Comparison of ENCODE assay signal across 20 cellular contexts in the genomic region with DNA sequence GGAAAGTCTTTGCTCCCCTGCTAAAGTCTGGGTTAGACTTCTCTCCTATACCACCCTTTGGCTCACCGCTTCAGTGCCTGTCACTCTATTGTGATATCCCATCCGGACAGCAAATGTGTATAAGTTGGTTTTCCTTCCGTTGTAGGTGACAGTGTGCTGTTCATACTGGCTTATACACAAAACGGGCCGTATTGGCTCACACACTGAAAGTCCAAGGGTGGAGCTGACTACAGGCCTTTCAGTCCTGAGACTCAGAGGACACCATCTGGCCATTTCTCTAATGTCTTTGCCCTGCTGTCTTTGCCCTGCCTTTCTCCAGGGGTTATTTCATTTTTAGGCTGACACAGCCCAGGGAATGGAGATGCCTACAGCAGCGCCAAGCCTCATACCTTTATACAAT.
A peak's percentile ranks its signal among the peaks of the same experiment; 100 is the strongest.
DNase-seq lines count a peak whose midpoint lies in the region; ATAC-seq, FAIRE-seq and TF ChIP-seq lines count a peak whose summit lies in the region.
"Had no signal": no experiment of that assay in that cellular context is flagged by ENCODE, and none has a peak within 500 bp of the region (broad histone marks: within the 10 kb centered on the region; RNA-seq: fewer than 3 reads in every experiment).

No MANE protein-coding gene starts in this region.

- H3K27ac Mint-ChIP-seq in GM23338 (no peak overlapping the region), WTC11 (peak overlapping the region; percentile 92), endodermal cell (no peak overlapping the region)
- H3K27ac Mint-ChIP-seq: CD4-positive, alpha-beta memory T cell had no signal

- 0 out of 2 replicates have a peak, but pooled peaks cover 3% of the 10 kb centered on the region for H3F3A ChIP-seq in GM23338 (replicated peaks; ENCODE audit: low read depth)

- H3K9me3 ChIP-seq in endodermal cell (ENCODE audit: control insufficient read depth, low read length): no peaks in the 10 kb centered on the region
- H3K9me3 ChIP-seq: SK-N-SH had no signal

- ATAC-seq in GM23338 (peak; percentile 13; the same call in 1 of the 3 replicates), WTC11 (no peak)

- TF ChIP-seq CTCF in GM23338 (conservative IDR thresholded peaks at IDR 0.05; ENCODE audit: low read depth in 2 of 2): 0 out of 4 replicates have a peak, but pooled peaks of 1 of the 2 experiments have one; percentile 10
- TF ChIP-seq CTCF in WTC11 (IDR thresholded peaks at IDR 0.05): no peak
- no peak for TF ChIP-seq CTCF in endodermal cell (conservative IDR thresholded peaks at IDR 0.05)

- no peaks in the 10 kb centered on the region for H3K27me3 ChIP-seq in GM23338 (ENCODE audit: insufficient read depth)
- no peaks in the 10 kb centered on the region for H3K27me3 ChIP-seq in layer of hippocampus (ENCODE audit: control insufficient read depth, insufficient read depth, low read length)
- H3K27me3 ChIP-seq in endodermal cell (ENCODE audit: control insufficient read depth, insufficient read depth, low read length, poor library complexity, severe bottlenecking): no peaks in the 10 kb centered on the region
- H3K27me3 ChIP-seq: BLaER1 had no signal

- no peak for FAIRE-seq in frontal cortex (lab: Jason Lieb, UNC)

- no peak overlapping the region for H3K27ac ChIP-seq in GM23338 (ENCODE audit: low read depth)
- peak overlapping the region; percentile 49 for H3K27ac ChIP-seq in layer of hippocampus (ENCODE audit: low read depth, low read length)
- H3K27ac ChIP-seq in endodermal cell (ENCODE audit: low read depth, low read length): no peak overlapping the region
- H3K27ac ChIP-seq: BLaER1 had no signal

- H3K4me3 Mint-ChIP-seq in GM23338: no peak overlapping the region
- no peak overlapping the region for H3K4me3 Mint-ChIP-seq in WTC11
- H3K4me3 Mint-ChIP-seq in endodermal cell: no peak overlapping the region
- H3K4me3 Mint-ChIP-seq: CD4-positive, alpha-beta memory T cell had no signal

- POLR2A ChIA-PET in WTC11 (lab: Charles Lee): no interaction called here

- H3K4me1 Mint-ChIP-seq in GM23338 (peaks cover 25% of the 10 kb centered on the region), WTC11 (peaks cover 29% of the 10 kb centered on the region), endodermal cell (peaks cover 4% of the 10 kb centered on the region)
- H3K4me1 Mint-ChIP-seq: CD4-positive, alpha-beta memory T cell had no signal

- no peaks in the 10 kb centered on the region for H4K20me1 ChIP-seq in GM23338 (replicated peaks; ENCODE audit: insufficient read depth)
- H4K20me1 ChIP-seq: BLaER1 had no signal

- no peaks in the 10 kb centered on the region; the same call in 1 of the 2 replicates for H3K9me2 ChIP-seq in GM23338 (ENCODE audit: insufficient read depth)
- H3K9me2 ChIP-seq: SK-N-SH had no signal

- H3K4me3 ChIP-seq in GM23338: no peak overlapping the region
- H3K4me3 ChIP-seq in endodermal cell (ENCODE audit: low read length): no peak overlapping the region
- H3K4me3 ChIP-seq: BLaER1 had no signal

- 90 to 97% methylated on average over 6 of the region's 6 CpGs for WGBS in endodermal cell (ENCODE audit: insufficient coverage in 1 of 2, insufficient read length in 1 of 2), 2 experiments

- no peak for DNase-seq in GM23338 (ENCODE audit: low spot score)
- DNase-seq in WTC11 (ENCODE audit: low spot score): no peak
- peak; percentile 24 for DNase-seq in pons (ENCODE audit: low spot score)
- DNase-seq in endodermal cell: no peak
- DNase-seq in midbrain (lab: John Stamatoyannopoulos, UW): no peak
- DNase-seq in frontal cortex (ENCODE audit: low spot score in 2 of 2): no peak
- DNase-seq: Calu3; CD4-positive, alpha-beta memory T cell; DMS79 treated with DMSO at 0.1 percent for 48 hours; HCEC 1CT; Karpas-422; NCI-H1048; NCI-H1436; NCI-H2029; NCI-H446; NCI-H69; SHP77; SK-N-SH had no signal

- H3K36me3 ChIP-seq in GM23338 (ENCODE audit: insufficient read depth) (no peaks in the 10 kb centered on the region), endodermal cell (ENCODE audit: control insufficient read depth, insufficient read depth, low read length) (no peaks in the 10 kb centered on the region)
- H3K36me3 ChIP-seq: BLaER1 had no signal

- peak overlapping the region; percentile 45; the same call in 1 of the 2 replicates for H2AFZ ChIP-seq in GM23338

- H3K9me3 Mint-ChIP-seq in GM23338 (peaks cover 14% of the 10 kb centered on the region), WTC11 (peaks cover 36% of the 10 kb centered on the region), endodermal cell (peaks cover 15% of the 10 kb centered on the region)

- H3K27me3 Mint-ChIP-seq in GM23338 (ENCODE audit: insufficient read depth, low read depth, poor library complexity): peaks cover 3% of the 10 kb centered on the region
- no peaks in the 10 kb centered on the region for H3K27me3 Mint-ChIP-seq in WTC11 (ENCODE audit: low read depth)
- peaks cover 1% of the 10 kb centered on the region for H3K27me3 Mint-ChIP-seq in endodermal cell (ENCODE audit: insufficient read depth)

- H3K36me3 Mint-ChIP-seq in GM23338 (ENCODE audit: low read depth): peaks cover 16% of the 10 kb centered on the region; the same call in 2 of the 3 replicates
- H3K36me3 Mint-ChIP-seq in WTC11: peaks cover 28% of the 10 kb centered on the region
- H3K36me3 Mint-ChIP-seq in endodermal cell (ENCODE audit: low read depth): peaks cover 2% of the 10 kb centered on the region
- H3K36me3 Mint-ChIP-seq: CD4-positive, alpha-beta memory T cell had no signal

- H3K4me2 ChIP-seq in GM23338: no peak overlapping the region
- H3K4me2 ChIP-seq: BLaER1, SK-N-SH had no signal

- H3K9ac ChIP-seq in endodermal cell (ENCODE audit: extremely low read depth, low read length, poor library complexity, severe bottlenecking): no peak overlapping the region
- H3K9ac ChIP-seq: BLaER1, SK-N-SH had no signal

- no peaks in the 10 kb centered on the region for H3K79me2 ChIP-seq in GM23338 (replicated peaks; ENCODE audit: insufficient read depth)

- peaks cover 12% of the 10 kb centered on the region for H3K4me1 ChIP-seq in GM23338 (ENCODE audit: insufficient read depth)
- H3K4me1 ChIP-seq in endodermal cell (ENCODE audit: control insufficient read depth, insufficient read depth, low read length): no peaks in the 10 kb centered on the region
- H3K4me1 ChIP-seq: BLaER1 had no signal

- CTCF ChIA-PET in WTC11 (lab: Charles Lee): interaction anchor here (0.8 to 2.5 kb wide), 5 partner anchors 10 to 158 kb away, joined by 3 to 13 read pairs (median 5); no protein-coding TSS in a partner anchor

TF ChIP-seq in GM23338, 12 proteins besides CTCF, POLR2A, EP300 and RAD21 (continues in another document):
- no peak for TF ChIP-seq ZNF331 (CRISPR knock-in tag; IDR thresholded peaks at IDR 0.05; ENCODE audit: low read depth)
- TF ChIP-seq ZNF114 (CRISPR knock-in tag; IDR thresholded peaks at IDR 0.05): no peak
- TF ChIP-seq, protein P1, sequence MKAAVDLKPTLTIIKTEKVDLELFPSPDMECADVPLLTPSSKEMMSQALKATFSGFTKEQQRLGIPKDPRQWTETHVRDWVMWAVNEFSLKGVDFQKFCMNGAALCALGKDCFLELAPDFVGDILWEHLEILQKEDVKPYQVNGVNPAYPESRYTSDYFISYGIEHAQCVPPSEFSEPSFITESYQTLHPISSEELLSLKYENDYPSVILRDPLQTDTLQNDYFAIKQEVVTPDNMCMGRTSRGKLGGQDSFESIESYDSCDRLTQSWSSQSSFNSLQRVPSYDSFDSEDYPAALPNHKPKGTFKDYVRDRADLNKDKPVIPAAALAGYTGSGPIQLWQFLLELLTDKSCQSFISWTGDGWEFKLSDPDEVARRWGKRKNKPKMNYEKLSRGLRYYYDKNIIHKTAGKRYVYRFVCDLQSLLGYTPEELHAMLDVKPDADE (IDR thresholded peaks at IDR 0.05): no peak
- TF ChIP-seq STAT1 (IDR thresholded peaks at IDR 0.05; ENCODE audit: unreplicated experiment): no peak

TF ChIP-seq in WTC11, 78 proteins besides CTCF, POLR2A, EP300 and RAD21 (continues in another document):
- no peak for TF ChIP-seq RORB (CRISPR knock-in tag; IDR thresholded peaks at IDR 0.05)
- no peak for TF ChIP-seq CREM (CRISPR knock-in tag; IDR thresholded peaks at IDR 0.05)
- no peak for TF ChIP-seq ZNF423 (CRISPR knock-in tag; IDR thresholded peaks at IDR 0.05)
- TF ChIP-seq, protein P2, sequence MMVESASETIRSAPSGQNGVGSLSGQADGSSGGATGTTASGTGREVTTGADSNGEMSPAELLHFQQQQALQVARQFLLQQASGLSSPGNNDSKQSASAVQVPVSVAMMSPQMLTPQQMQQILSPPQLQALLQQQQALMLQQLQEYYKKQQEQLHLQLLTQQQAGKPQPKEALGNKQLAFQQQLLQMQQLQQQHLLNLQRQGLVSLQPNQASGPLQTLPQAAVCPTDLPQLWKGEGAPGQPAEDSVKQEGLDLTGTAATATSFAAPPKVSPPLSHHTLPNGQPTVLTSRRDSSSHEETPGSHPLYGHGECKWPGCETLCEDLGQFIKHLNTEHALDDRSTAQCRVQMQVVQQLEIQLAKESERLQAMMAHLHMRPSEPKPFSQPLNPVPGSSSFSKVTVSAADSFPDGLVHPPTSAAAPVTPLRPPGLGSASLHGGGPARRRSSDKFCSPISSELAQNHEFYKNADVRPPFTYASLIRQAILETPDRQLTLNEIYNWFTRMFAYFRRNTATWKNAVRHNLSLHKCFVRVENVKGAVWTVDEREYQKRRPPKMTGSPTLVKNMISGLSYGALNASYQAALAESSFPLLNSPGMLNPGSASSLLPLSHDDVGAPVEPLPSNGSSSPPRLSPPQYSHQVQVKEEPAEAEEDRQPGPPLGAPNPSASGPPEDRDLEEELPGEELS (CRISPR knock-in tag; IDR thresholded peaks at IDR 0.05): no peak
- no peak for TF ChIP-seq ZNF416 (CRISPR knock-in tag; IDR thresholded peaks at IDR 0.05)
- no peak for TF ChIP-seq ZNF317 (CRISPR knock-in tag; IDR thresholded peaks at IDR 0.05; ENCODE audit: borderline replicate concordance, low read depth)
- TF ChIP-seq, protein P3, sequence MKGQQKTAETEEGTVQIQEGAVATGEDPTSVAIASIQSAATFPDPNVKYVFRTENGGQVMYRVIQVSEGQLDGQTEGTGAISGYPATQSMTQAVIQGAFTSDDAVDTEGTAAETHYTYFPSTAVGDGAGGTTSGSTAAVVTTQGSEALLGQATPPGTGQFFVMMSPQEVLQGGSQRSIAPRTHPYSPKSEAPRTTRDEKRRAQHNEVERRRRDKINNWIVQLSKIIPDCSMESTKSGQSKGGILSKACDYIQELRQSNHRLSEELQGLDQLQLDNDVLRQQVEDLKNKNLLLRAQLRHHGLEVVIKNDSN (CRISPR knock-in tag; IDR thresholded peaks at IDR 0.05): no peak
